In genomic region chr14:105863296-105864108, GRCh38 we compare ENCODE assay signal across 14 cellular contexts.
DNase-seq lines count a peak whose midpoint lies in the region; ATAC-seq and TF ChIP-seq lines count a peak whose summit lies in the region.
"Had no signal": no experiment of that assay in that cellular context is flagged by ENCODE, and none has a peak within 500 bp of the region (broad histone marks: within the 10 kb centered on the region; RNA-seq: fewer than 3 reads in every experiment).

No MANE protein-coding gene starts in this region.

- no peaks in the 10 kb centered on the region for H3K9me3 ChIP-seq in Loucy (ENCODE audit: insufficient read depth, low read depth, low read length)

- H3K9me2 ChIP-seq in Loucy (replicated peaks; ENCODE audit: low read depth, low read length) = no peaks in the 10 kb centered on the region

- DNase-seq in GM10266 (ENCODE audit: extremely low spot score) = peak; percentile 2
- no peak for DNase-seq in central memory CD8-positive, alpha-beta T cell (ENCODE audit: low spot score in 2 of 2)
- no peak for DNase-seq in glomerular visceral epithelial cell (ENCODE audit: extremely low spot score)
- DNase-seq: cortex of kidney, foreskin keratinocyte had no signal

- H3K4me1 ChIP-seq in Loucy (ENCODE audit: insufficient read depth, low read length, poor library complexity, severe bottlenecking) (peaks cover 71% of the 10 kb centered on the region), rectal smooth muscle tissue (ENCODE audit: control insufficient read depth, insufficient read depth, low read length) (no peaks in the 10 kb centered on the region)
- H3K4me1 ChIP-seq: foreskin keratinocyte had no signal

- H3K36me3 Mint-ChIP-seq in central memory CD8-positive, alpha-beta T cell (ENCODE audit: insufficient read depth) = peaks cover 10% of the 10 kb centered on the region

- peaks cover 58% of the 10 kb centered on the region for H3K79me2 ChIP-seq in Loucy (ENCODE audit: insufficient read depth, low read length)

- no peak for TF ChIP-seq POLR2A in GM18505 (IDR thresholded peaks at IDR 0.05; ENCODE audit: borderline replicate concordance, extremely low read depth, insufficient read depth, insufficient read length)

- peaks cover 19% of the 10 kb centered on the region for H3F3A ChIP-seq in Loucy (ENCODE audit: low read depth)

- peak overlapping the region; percentile 71 for H3K9ac ChIP-seq in Loucy (ENCODE audit: low read depth, low read length, poor library complexity, severe bottlenecking)
- H3K9ac ChIP-seq in rectal smooth muscle tissue (ENCODE audit: low read length) = no peak overlapping the region

- no peak overlapping the region for H3K27ac ChIP-seq in rectal smooth muscle tissue (ENCODE audit: low read depth, low read length)
- H3K27ac ChIP-seq: foreskin keratinocyte had no signal

- peak overlapping the region; percentile 46 for H3K4me3 Mint-ChIP-seq in central memory CD8-positive, alpha-beta T cell
- H3K4me3 Mint-ChIP-seq: activated T-helper 17 cell treated with anti-CD3 and anti-CD28 coated beads, Interleukin-2, amount 50 U/mL, for 72 hours; GM23338; T-helper 1 cell treated with Interleukin-12 subunit alpha and Interleukin-12 subunit beta and Interleukin-4 antibody, amounts not matched to agents 30 μg/mL and 1 μg/mL, for 36 hours had no signal

- H3K4me3 ChIP-seq in Loucy (ENCODE audit: low read length, poor library complexity, severe bottlenecking) (peak overlapping the region; percentile 75), rectal smooth muscle tissue (ENCODE audit: low read length) (peak overlapping the region; percentile 46)
- H3K4me3 ChIP-seq: GM23338 had no signal

- no peaks in the 10 kb centered on the region for H3K27me3 ChIP-seq in Loucy (ENCODE audit: insufficient read depth, low read length, poor library complexity, severe bottlenecking)
- H3K27me3 ChIP-seq in rectal smooth muscle tissue (ENCODE audit: control insufficient read depth, insufficient read depth, low read length) = no peaks in the 10 kb centered on the region
- H3K27me3 ChIP-seq: foreskin keratinocyte had no signal

- ATAC-seq in central memory CD8-positive, alpha-beta T cell (replicated peaks; ENCODE audit: extremely low read depth, poor library complexity, severe bottlenecking) = no peak
- no peak for ATAC-seq in HG03354 (IDR thresholded peaks at IDR 0.05; ENCODE audit: poor library complexity, severe bottlenecking, unreplicated experiment)
- ATAC-seq in GM18505 (IDR thresholded peaks at IDR 0.05; ENCODE audit: unreplicated experiment) = no peak
- no peak for ATAC-seq in HG03342 (IDR thresholded peaks at IDR 0.05; ENCODE audit: unreplicated experiment)
- ATAC-seq: activated T-helper 17 cell treated with anti-CD3 and anti-CD28 coated beads, Interleukin-2, amount 50 U/mL, for 72 hours; foreskin keratinocyte; GM23338; left colon had no signal

- no peak overlapping the region for H3K27ac Mint-ChIP-seq in central memory CD8-positive, alpha-beta T cell (ENCODE audit: low read depth)
- H3K27ac Mint-ChIP-seq: activated T-helper 17 cell treated with anti-CD3 and anti-CD28 coated beads, Interleukin-2, amount 50 U/mL, for 72 hours; GM23338 had no signal

- H3K4me2 ChIP-seq in Loucy (ENCODE audit: low read depth, low read length, poor library complexity, severe bottlenecking) = peak overlapping the region; percentile 92
- H3K4me2 ChIP-seq: GM23338 had no signal

- no peaks in the 10 kb centered on the region for H3K27me3 Mint-ChIP-seq in central memory CD8-positive, alpha-beta T cell

- peaks cover 29% of the 10 kb centered on the region for H3K4me1 Mint-ChIP-seq in central memory CD8-positive, alpha-beta T cell
- H3K4me1 Mint-ChIP-seq: activated T-helper 17 cell treated with anti-CD3 and anti-CD28 coated beads, Interleukin-2, amount 50 U/mL, for 72 hours; GM23338 had no signal

- TF ChIP-seq CTCF in GM10266 (IDR thresholded peaks at IDR 0.05; ENCODE audit: control insufficient read depth, insufficient read depth, low read depth, missing control alignments) (no peak), Loucy (conservative IDR thresholded peaks at IDR 0.05; ENCODE audit: low read length) (no peak)

- H4K20me1 ChIP-seq in Loucy (ENCODE audit: insufficient read depth, low read length, poor library complexity, severe bottlenecking) = no peaks in the 10 kb centered on the region

- H3K36me3 ChIP-seq in Loucy (ENCODE audit: insufficient read depth, low read length) = no peaks in the 10 kb centered on the region
- H3K36me3 ChIP-seq in rectal smooth muscle tissue (ENCODE audit: control insufficient read depth, insufficient read depth, low read length) = no peaks in the 10 kb centered on the region

- no peak overlapping the region for H2AFZ ChIP-seq in Loucy (ENCODE audit: low read length)
- H2AFZ ChIP-seq: GM23338 had no signal

- no peaks in the 10 kb centered on the region for H3K9me3 Mint-ChIP-seq in central memory CD8-positive, alpha-beta T cell
- H3K9me3 Mint-ChIP-seq: activated T-helper 17 cell treated with anti-CD3 and anti-CD28 coated beads, Interleukin-2, amount 50 U/mL, for 72 hours; T-helper 1 cell treated with Interleukin-12 subunit alpha and Interleukin-12 subunit beta and Interleukin-4 antibody, amounts not matched to agents 30 μg/mL and 1 μg/mL, for 36 hours had no signal
